1 cellular context compared by ENCODE assay signal in the genomic region with DNA sequence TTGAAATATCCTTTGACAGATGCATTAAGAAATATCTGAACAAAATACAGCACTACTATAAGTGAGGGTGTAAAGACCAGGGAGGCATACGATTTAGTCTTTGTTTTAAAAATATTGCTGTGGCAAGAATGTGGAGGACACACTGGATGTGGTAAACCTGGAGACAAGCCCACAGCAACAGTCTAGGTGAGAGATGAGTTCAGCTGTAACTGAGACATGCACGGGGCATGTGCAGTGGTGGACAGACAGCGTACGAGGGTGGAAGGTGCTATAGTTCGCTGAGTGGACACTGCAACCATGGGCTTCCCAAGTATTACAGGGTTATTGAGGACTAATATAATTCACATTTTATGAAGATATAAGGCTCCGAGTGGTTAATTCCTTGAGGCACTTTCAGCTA.
TF ChIP-seq lines count a peak whose summit lies in the region.

No MANE protein-coding gene starts in this region.

TF ChIP-seq in IMR-90, 13 proteins besides CTCF, POLR2A, EP300 and RAD21:
- TF ChIP-seq MAZ (IDR thresholded peaks at IDR 0.05; ENCODE audit: borderline replicate concordance, low read depth, low read length), result no peak
- TF ChIP-seq, protein P1, sequence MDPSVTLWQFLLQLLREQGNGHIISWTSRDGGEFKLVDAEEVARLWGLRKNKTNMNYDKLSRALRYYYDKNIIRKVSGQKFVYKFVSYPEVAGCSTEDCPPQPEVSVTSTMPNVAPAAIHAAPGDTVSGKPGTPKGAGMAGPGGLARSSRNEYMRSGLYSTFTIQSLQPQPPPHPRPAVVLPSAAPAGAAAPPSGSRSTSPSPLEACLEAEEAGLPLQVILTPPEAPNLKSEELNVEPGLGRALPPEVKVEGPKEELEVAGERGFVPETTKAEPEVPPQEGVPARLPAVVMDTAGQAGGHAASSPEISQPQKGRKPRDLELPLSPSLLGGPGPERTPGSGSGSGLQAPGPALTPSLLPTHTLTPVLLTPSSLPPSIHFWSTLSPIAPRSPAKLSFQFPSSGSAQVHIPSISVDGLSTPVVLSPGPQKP (IDR thresholded peaks at IDR 0.05; ENCODE audit: borderline replicate concordance, low read depth, low read length), result no peak
- no peak for TF ChIP-seq MXI1 (IDR thresholded peaks at IDR 0.05; ENCODE audit: borderline replicate concordance, low read depth, low read length)
- TF ChIP-seq NFE2L2 (IDR thresholded peaks at IDR 0.05; ENCODE audit: low read depth, low read length), result no peak
- no peak for TF ChIP-seq CHD1 (IDR thresholded peaks at IDR 0.05; ENCODE audit: low read depth, low read length)
- no peak for TF ChIP-seq FOS (IDR thresholded peaks at IDR 0.05; ENCODE audit: low read depth, low read length)
- TF ChIP-seq SMC3 (IDR thresholded peaks at IDR 0.05; ENCODE audit: low read depth, low read length), result no peak
- no peak for TF ChIP-seq RCOR1 (IDR thresholded peaks at IDR 0.05; ENCODE audit: insufficient replicate concordance, low read length)
- no peak for TF ChIP-seq MAFK (IDR thresholded peaks at IDR 0.05; ENCODE audit: low read depth, low read length)
- no peak for TF ChIP-seq CEBPB (IDR thresholded peaks at IDR 0.05; ENCODE audit: low read depth, low read length)
- TF ChIP-seq, protein P2, sequence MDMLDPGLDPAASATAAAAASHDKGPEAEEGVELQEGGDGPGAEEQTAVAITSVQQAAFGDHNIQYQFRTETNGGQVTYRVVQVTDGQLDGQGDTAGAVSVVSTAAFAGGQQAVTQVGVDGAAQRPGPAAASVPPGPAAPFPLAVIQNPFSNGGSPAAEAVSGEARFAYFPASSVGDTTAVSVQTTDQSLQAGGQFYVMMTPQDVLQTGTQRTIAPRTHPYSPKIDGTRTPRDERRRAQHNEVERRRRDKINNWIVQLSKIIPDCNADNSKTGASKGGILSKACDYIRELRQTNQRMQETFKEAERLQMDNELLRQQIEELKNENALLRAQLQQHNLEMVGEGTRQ (IDR thresholded peaks at IDR 0.05; ENCODE audit: low read depth, low read length), result no peak
- no peak for TF ChIP-seq BHLHE40 (IDR thresholded peaks at IDR 0.05; ENCODE audit: low read depth, low read length)
- TF ChIP-seq RFX5 (IDR thresholded peaks at IDR 0.05; ENCODE audit: low read depth, low read length), result no peak
